9 cellular contexts compared by ENCODE assay signal in the genomic region with DNA sequence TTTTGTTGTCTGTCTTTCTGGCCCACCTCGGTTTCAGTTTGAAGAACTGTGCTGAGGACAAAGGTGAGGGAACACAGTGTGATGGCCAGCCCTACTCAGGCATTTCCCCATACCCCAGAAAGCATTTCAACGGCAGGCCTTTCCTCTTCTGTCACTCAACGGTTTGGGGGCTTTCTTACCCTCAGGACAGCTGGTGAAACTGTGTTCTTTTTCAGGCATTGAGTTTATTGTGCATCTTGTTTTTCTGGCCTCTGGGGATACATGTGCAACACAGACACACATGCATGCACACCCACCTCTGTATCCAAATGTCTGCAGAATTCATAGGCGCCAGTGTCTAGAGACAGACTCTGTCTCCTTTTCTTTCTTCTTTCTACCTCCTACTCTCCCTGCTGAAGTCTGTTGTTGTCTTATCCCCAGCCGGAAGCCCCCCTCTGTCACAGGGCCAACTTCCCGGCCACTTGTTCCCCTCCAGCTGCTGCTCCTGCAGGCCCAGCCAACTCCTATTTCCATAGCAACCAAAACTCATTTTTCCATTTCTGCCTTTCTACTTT. TPM values are rescaled to one million over a fixed set of nuclear protein-coding genes. Genes with fewer than 3 reads are reported as not detected.
DNase-seq lines count a peak whose midpoint lies in the region; ATAC-seq and TF ChIP-seq lines count a peak whose summit lies in the region.
"Had no signal": no experiment of that assay in that cellular context is flagged by ENCODE, and none has a peak within 500 bp of the region (broad histone marks: within the 10 kb centered on the region; RNA-seq: fewer than 3 reads in every experiment).

No MANE protein-coding gene starts in this region.

- ATAC-seq in GM21526 (IDR thresholded peaks at IDR 0.05; ENCODE audit: low FRiP score, unreplicated experiment) = peak; percentile 57
- peak; percentile 68 to 95 (median 88) for ATAC-seq in heart left ventricle
- peak; percentile 65 to 70 for ATAC-seq in stimulated activated naive B cell treated with anti-CD40 and anti-IgM and Interleukin-4, amounts not matched to agents 10 μg/mL and 1 μg/mL and 100 μg/mL, for 72 hours (replicated peaks)

- H3K4me1 Mint-ChIP-seq in stimulated activated naive B cell treated with anti-CD40 and anti-IgM and Interleukin-4, amounts not matched to agents 10 μg/mL and 1 μg/mL and 100 μg/mL, for 72 hours = peaks cover 37 to 69% of the 10 kb centered on the region in 2 donors

- H3K36me3 Mint-ChIP-seq in stimulated activated naive B cell treated with anti-CD40 and anti-IgM and Interleukin-4, amounts not matched to agents 10 μg/mL and 1 μg/mL and 100 μg/mL, for 72 hours = peaks cover 33 to 36% of the 10 kb centered on the region in 2 donors
- H3K36me3 Mint-ChIP-seq: CD4-positive, CD25-positive, alpha-beta regulatory T cell had no signal

- H3K27me3 ChIP-seq in BE2C (no peaks in the 10 kb centered on the region), heart left ventricle (no peaks in the 10 kb centered on the region)

- H3K9me3 Mint-ChIP-seq in stimulated activated naive B cell treated with anti-CD40 and anti-IgM and Interleukin-4, amounts not matched to agents 10 μg/mL and 1 μg/mL and 100 μg/mL, for 72 hours = peaks cover 7 to 11% of the 10 kb centered on the region in 2 donors

- peak overlapping the region; percentile 28 to 64 for H3K4me3 Mint-ChIP-seq in stimulated activated naive B cell treated with anti-CD40 and anti-IgM and Interleukin-4, amounts not matched to agents 10 μg/mL and 1 μg/mL and 100 μg/mL, for 72 hours
- H3K4me3 Mint-ChIP-seq: CD4-positive, CD25-positive, alpha-beta regulatory T cell had no signal

- H3K27ac ChIP-seq in heart left ventricle = peak overlapping the region; percentile 55 to 87 (median 74)

- intact Hi-C loops in heart left ventricle (cut with DNase I) = no loop called here

- peak overlapping the region; percentile 32 for H3K4me3 ChIP-seq in BE2C (ENCODE audit: low read depth, low read length)
- peak overlapping the region in 9 of 12 donors; percentile 6 to 49 (median 28) for H3K4me3 ChIP-seq in heart left ventricle

- DNase-seq in BE2C (peak; percentile 73), NCI-H1694 treated with DMSO at 0.1 percent for 48 hours (lab: John Stamatoyannopoulos, UW) (peak; percentile 48), heart left ventricle (peak; percentile 87 to 92 (median 91)), amniotic stem cell (lab: John Stamatoyannopoulos, UW) (no peak), NCI-H1436 treated with DMSO at 0.1 percent for 48 hours (lab: John Stamatoyannopoulos, UW) (no peak), NOMO-1 treated with dmso at 0.1 percent for 144 hours (lab: John Stamatoyannopoulos, UW; ENCODE audit: unreplicated experiment) (no peak)
- DNase-seq in stimulated activated naive B cell treated with anti-CD40 and anti-IgM and Interleukin-4, amounts not matched to agents 10 μg/mL and 1 μg/mL and 100 μg/mL, for 72 hours = no peak
- DNase-seq: CD4-positive, CD25-positive, alpha-beta regulatory T cell had no signal

- H3K27me3 Mint-ChIP-seq in stimulated activated naive B cell treated with anti-CD40 and anti-IgM and Interleukin-4, amounts not matched to agents 10 μg/mL and 1 μg/mL and 100 μg/mL, for 72 hours = no peaks in the 10 kb centered on the region
- H3K27me3 Mint-ChIP-seq: CD4-positive, CD25-positive, alpha-beta regulatory T cell had no signal

- H3K4me1 ChIP-seq in BE2C (peaks cover 4% of the 10 kb centered on the region), heart left ventricle (peaks cover 0 to 67% (median 38%) of the 10 kb centered on the region in 12 donors)

- H3K27ac Mint-ChIP-seq in stimulated activated naive B cell treated with anti-CD40 and anti-IgM and Interleukin-4, amounts not matched to agents 10 μg/mL and 1 μg/mL and 100 μg/mL, for 72 hours = peak overlapping the region; percentile 72
- H3K27ac Mint-ChIP-seq: CD4-positive, CD25-positive, alpha-beta regulatory T cell had no signal

- H3K9me3 ChIP-seq in BE2C (no peaks in the 10 kb centered on the region), heart left ventricle (peaks cover 0 to 3% (median 0%) of the 10 kb centered on the region in 12 donors)

- no peak for TF ChIP-seq POLR2A in heart left ventricle (IDR thresholded peaks at IDR 0.05)

- H3K36me3 ChIP-seq in BE2C (peaks cover 9% of the 10 kb centered on the region), heart left ventricle (peaks cover 0 to 9% (median 0%) of the 10 kb centered on the region in 9 donors)

- 31 to 37% (median 35%) methylated on average over 6 of the region's 6 CpGs for WGBS in heart left ventricle, 4 donors

- TF ChIP-seq CTCF in BE2C (IDR thresholded peaks at IDR 0.05; ENCODE audit: low read depth, low read length) (no peak), heart left ventricle (IDR thresholded peaks at IDR 0.05) (no peak)

RNA-seq across cellular contexts. Expression of gene CHD9, which starts 17.0 kb away (rescaled TPM):
- polyA plus RNA-seq in BE2C (2012; ENCODE audit: insufficient read depth, insufficient read length, low read depth) = 16.0 TPM
- 10 to 100 TPM; 37.9 to 56.2 (median 44.1) TPM for total RNA-seq in heart left ventricle
- 10 to 100 TPM; 11.8 to 13.1 TPM for polyA plus RNA-seq in heart left ventricle

RNA-seq across cellular contexts. Expression of gene CHD9NB, which starts 19.1 kb away (rescaled TPM):
- polyA plus RNA-seq in BE2C (2012; ENCODE audit: insufficient read depth, insufficient read length, low read depth) = not detected
- total RNA-seq in heart left ventricle = 1 to 10 TPM in 1 of 9 donors, under 1 TPM in 7, not detected in 1; 0.39 to 2.3 (median 0.65) TPM
- polyA plus RNA-seq in heart left ventricle = under 1 TPM; 0.21 to 0.76 TPM
- total RNA-seq: CD4-positive, CD25-positive, alpha-beta regulatory T cell had no signal
- polyA plus RNA-seq: CD4-positive, CD25-positive, alpha-beta regulatory T cell had no signal

Comparison
In these comparisons a context has a peak if more than half of its experiments do, and no peak if none do; other contexts are left out.
1. DNase-seq: peak in BE2C (single experiment), NCI-H1694 treated with DMSO at 0.1 percent for 48 hours (single experiment) and heart left ventricle (5 of 5); none in stimulated activated naive B cell treated with anti-CD40 and anti-IgM and Interleukin-4, amounts not matched to agents 10 μg/mL and 1 μg/mL and 100 μg/mL, for 72 hours (single experiment), amniotic stem cell (single experiment), NCI-H1436 treated with DMSO at 0.1 percent for 48 hours (single experiment) and NOMO-1 treated with dmso at 0.1 percent for 144 hours (single experiment).
2. Peak in every context shown above with its lines, with median percentiles within 50 percentile points of each other: ATAC-seq.